16 cellular contexts compared by ENCODE assay signal in the genomic region with DNA sequence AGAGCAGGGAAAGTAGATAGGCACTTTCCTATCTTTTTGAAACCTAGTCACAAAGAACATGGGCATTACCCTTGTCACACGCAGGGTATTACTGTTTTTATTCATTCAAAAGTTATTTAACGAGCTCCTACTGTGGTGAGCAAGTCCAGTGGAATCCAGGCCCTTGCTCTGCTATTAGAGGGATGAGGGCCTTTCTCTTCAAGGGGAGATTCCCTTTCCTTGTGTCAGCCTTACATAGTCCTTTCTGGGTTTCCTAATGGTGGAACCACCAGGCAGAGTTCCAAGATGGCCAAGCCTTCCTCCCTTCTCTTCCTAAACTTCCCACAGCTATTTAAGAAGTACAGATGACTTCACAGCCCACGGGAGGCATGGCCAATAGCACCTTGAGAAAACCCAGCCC.
DNase-seq lines count a peak whose midpoint lies in the region; ATAC-seq and TF ChIP-seq lines count a peak whose summit lies in the region.
"Had no signal": no experiment of that assay in that cellular context is flagged by ENCODE, and none has a peak within 500 bp of the region (broad histone marks: within the 10 kb centered on the region; RNA-seq: fewer than 3 reads in every experiment).

No MANE protein-coding gene starts in this region.

- H3K27me3 Mint-ChIP-seq in T-cell, result peaks cover 10 to 11% of the 10 kb centered on the region in 2 donors
- H3K27me3 Mint-ChIP-seq: activated CD8-positive, alpha-beta T cell treated with anti-CD3 and anti-CD28 coated beads for 36 hours; memory B cell had no signal

- DNase-seq in A673 (ENCODE audit: low spot score), result peak; percentile 46
- peak; percentile 41 for DNase-seq in HK-2 (ENCODE audit: unreplicated experiment)
- DNase-seq in astrocyte of the hippocampus (ENCODE audit: low read depth, low spot score), result peak; percentile 88
- peak; percentile 72 for DNase-seq in kidney epithelial cell (ENCODE audit: low read depth)
- no peak for DNase-seq in T-cell
- no peak for DNase-seq in NCI-H2196 (lab: John Stamatoyannopoulos, UW; ENCODE audit: unreplicated experiment)
- DNase-seq: activated CD8-positive, alpha-beta T cell treated with anti-CD3 and anti-CD28 coated beads for 36 hours; BE2C; NCI-H2081; substantia nigra had no signal

- H3K9me3 ChIP-seq in A673 (ENCODE audit: low read depth, low read length, poor library complexity, severe bottlenecking), result no peaks in the 10 kb centered on the region
- H3K9me3 ChIP-seq: BE2C had no signal

- no peak overlapping the region for H3K27ac Mint-ChIP-seq in T-cell
- H3K27ac Mint-ChIP-seq: activated CD8-positive, alpha-beta T cell treated with anti-CD3 and anti-CD28 coated beads for 36 hours; dendritic cell treated with granulocyte-macrophage colony-stimulating factor and Interleukin-4, amounts not matched to agents 40 ng/mL and 50 ng/mL, for 4 days; IgD-negative memory B cell; memory B cell; T-helper 1 cell treated with Interleukin-12 subunit alpha and Interleukin-12 subunit beta and Interleukin-4 antibody, amounts not matched to agents 30 μg/mL and 1 μg/mL, for 36 hours had no signal

- H3K27me3 ChIP-seq in A673 (replicated peaks; ENCODE audit: insufficient read depth, low read depth, low read length, poor library complexity) (no peaks in the 10 kb centered on the region), kidney epithelial cell (ENCODE audit: control insufficient read depth, insufficient read depth, low read length) (no peaks in the 10 kb centered on the region)
- H3K27me3 ChIP-seq: BE2C had no signal

- intact Hi-C loops in A673 (cut with micrococcal nuclease; ENCODE audit: unreplicated experiment), result loop anchor here (10.0 kb wide), 2 partner anchors 304 to 654 kb away; no protein-coding TSS in a partner anchor

- no TSS peak for BruUV-seq in A673 (replicated peaks; lab: Mats Ljungman, UMichigan)

- peaks cover 6 to 11% (median 9%) of the 10 kb centered on the region in 3 donors for H3K4me1 Mint-ChIP-seq in T-cell

- ATAC-seq in GM21423 (IDR thresholded peaks at IDR 0.05; ENCODE audit: unreplicated experiment) (no peak), T-cell (replicated peaks in 1 of 4) (no peak), GM21447 (IDR thresholded peaks at IDR 0.05; ENCODE audit: unreplicated experiment) (no peak)
- ATAC-seq: activated CD8-positive, alpha-beta T cell treated with anti-CD3 and anti-CD28 coated beads for 36 hours had no signal

- peaks cover 22% of the 10 kb centered on the region for H3K4me1 ChIP-seq in A673 (ENCODE audit: insufficient read depth, low read length, poor library complexity, severe bottlenecking)
- H3K4me1 ChIP-seq: BE2C had no signal

- no peak overlapping the region for H3K27ac ChIP-seq in A673 (ENCODE audit: low read depth, low read length, poor library complexity, severe bottlenecking)

- H3K4me3 ChIP-seq in A673 (ENCODE audit: low read depth, low read length, poor library complexity, severe bottlenecking) (no peak overlapping the region), kidney epithelial cell (ENCODE audit: low read depth, low read length) (no peak overlapping the region)

- no peaks in the 10 kb centered on the region for H3K36me3 Mint-ChIP-seq in T-cell
- H3K36me3 Mint-ChIP-seq: memory B cell had no signal

- POLR2A ChIA-PET in A673 (lab: Charles Lee; ENCODE audit: low non-redundant PET) (no interaction called here), T-cell (lab: Charles Lee) (interaction anchor here in 1 of 2 donors (0.6 kb wide), 1 partner anchor 1008 kb away, joined by 3 read pairs; no protein-coding TSS in a partner anchor)

- CTCF ChIA-PET in A673 (lab: Charles Lee), result interaction anchor here (0.5 to 0.6 kb wide), 2 partner anchors 300 to 318 kb away, joined by 3 to 8 read pairs; no protein-coding TSS in a partner anchor
- CTCF ChIA-PET in T-cell (lab: Charles Lee), result interaction anchor here in 1 of 2 donors (0.6 kb wide), 1 partner anchor 132 kb away, joined by 3 read pairs; no protein-coding TSS in a partner anchor

- no peaks in the 10 kb centered on the region for H3K36me3 ChIP-seq in A673 (ENCODE audit: insufficient read depth, low read length, poor library complexity, severe bottlenecking)
- no peaks in the 10 kb centered on the region for H3K36me3 ChIP-seq in kidney epithelial cell (ENCODE audit: control insufficient read depth, insufficient read depth, low read length)
- H3K36me3 ChIP-seq: BE2C had no signal

- no peaks in the 10 kb centered on the region for H3K9me3 Mint-ChIP-seq in T-cell
- H3K9me3 Mint-ChIP-seq: activated CD8-positive, alpha-beta T cell treated with anti-CD3 and anti-CD28 coated beads for 36 hours; dendritic cell treated with granulocyte-macrophage colony-stimulating factor and Interleukin-4, amounts not matched to agents 40 ng/mL and 50 ng/mL, for 4 days; IgD-negative memory B cell; memory B cell; T-helper 1 cell treated with Interleukin-12 subunit alpha and Interleukin-12 subunit beta and Interleukin-4 antibody, amounts not matched to agents 30 μg/mL and 1 μg/mL, for 36 hours had no signal

- no peak for TF ChIP-seq CTCF in A673 (conservative IDR thresholded peaks at IDR 0.05; ENCODE audit: low read depth, low read length)
- TF ChIP-seq CTCF in kidney epithelial cell (IDR thresholded peaks at IDR 0.05; ENCODE audit: insufficient read depth, low read length, poor library complexity, severe bottlenecking), result no peak

- H3K4me3 Mint-ChIP-seq in T-cell, result no peak overlapping the region
- H3K4me3 Mint-ChIP-seq: activated CD8-positive, alpha-beta T cell treated with anti-CD3 and anti-CD28 coated beads for 36 hours; dendritic cell treated with granulocyte-macrophage colony-stimulating factor and Interleukin-4, amounts not matched to agents 40 ng/mL and 50 ng/mL, for 4 days; IgD-negative memory B cell; memory B cell; T-helper 1 cell treated with Interleukin-12 subunit alpha and Interleukin-12 subunit beta and Interleukin-4 antibody, amounts not matched to agents 30 μg/mL and 1 μg/mL, for 36 hours had no signal

Comparison
In these comparisons a context has a peak if more than half of its experiments do, and no peak if none do; other contexts are left out.
1. DNase-seq: peak in A673 (single experiment), HK-2 (single experiment), astrocyte of the hippocampus (single experiment) and kidney epithelial cell (single experiment); none in T-cell (0 of 34) and NCI-H2196 (single experiment).